7 cellular contexts compared by ENCODE assay signal in genomic region chr16:3189869-3190268, GRCh38. TPM values are rescaled to one million over a fixed set of nuclear protein-coding genes. Genes with fewer than 3 reads are reported as not detected.
DNase-seq lines count a peak whose midpoint lies in the region; ATAC-seq, FAIRE-seq and TF ChIP-seq lines count a peak whose summit lies in the region.

No MANE protein-coding gene starts in this region.

- no TSS peak for BruUV-seq in mammary epithelial cell (replicated peaks; lab: Mats Ljungman, UMichigan)

- H3K36me3 Mint-ChIP-seq in nephron (ENCODE audit: low read depth) = peaks cover 5% of the 10 kb centered on the region

- H3K9ac ChIP-seq in mammary epithelial cell (ENCODE audit: insufficient read depth, low read length) = no peak overlapping the region

- H3K4me1 Mint-ChIP-seq in nephron = peaks cover 16% of the 10 kb centered on the region

- no peaks in the 10 kb centered on the region for H3K36me3 ChIP-seq in GM06990 (ENCODE audit: control insufficient read depth, insufficient read depth, low read length)
- H3K36me3 ChIP-seq in mammary epithelial cell (ENCODE audit: insufficient read depth, low read length) = no peaks in the 10 kb centered on the region
- no peaks in the 10 kb centered on the region for H3K36me3 ChIP-seq in small intestine (ENCODE audit: control insufficient read depth in 2 of 2, insufficient read depth in 2 of 2, low read length in 2 of 2)

- no peaks in the 10 kb centered on the region for H4K20me1 ChIP-seq in mammary epithelial cell (ENCODE audit: insufficient read depth, low read length)

- H3K4me2 ChIP-seq in mammary epithelial cell (ENCODE audit: insufficient read depth, low read depth, low read length) = peak overlapping the region; percentile 35

- H3K79me2 ChIP-seq in mammary epithelial cell (ENCODE audit: insufficient read depth, low read length) = no peaks in the 10 kb centered on the region

- dilution Hi-C loops in mammary epithelial cell (cut with HindIII; ENCODE audit: low sequenced_read_pairs) = no loop called here

- no peaks in the 10 kb centered on the region for H3K9me3 ChIP-seq in mammary epithelial cell (replicated peaks; ENCODE audit: insufficient read depth, low read length)
- no peaks in the 10 kb centered on the region for H3K9me3 ChIP-seq in small intestine (ENCODE audit: control insufficient read depth, low read depth)

- no peak overlapping the region for H3K27ac ChIP-seq in mammary epithelial cell (ENCODE audit: insufficient read depth, low read depth, low read length)
- no peak overlapping the region for H3K27ac ChIP-seq in small intestine (ENCODE audit: low read depth in 1 of 2, low read length in 1 of 2)

- WGBS in mammary epithelial cell (ENCODE audit: low coverage, missing lambda C conversion rate) = 37% methylated on average over 8 of the region's 11 CpGs
- 13 to 23% (median 14%) methylated on average over 11 of the region's 11 CpGs for WGBS in small intestine, 3 donors

- H3K27ac Mint-ChIP-seq in nephron = no peak overlapping the region

- H3K4me1 ChIP-seq in mammary epithelial cell (ENCODE audit: insufficient read depth, low read length) (peaks cover 8% of the 10 kb centered on the region), small intestine (ENCODE audit: control insufficient read depth in 2 of 2, insufficient read depth in 1 of 2, low read depth in 1 of 2, low read length in 1 of 2) (no peaks in the 10 kb centered on the region)

- H3K27me3 Mint-ChIP-seq in nephron (ENCODE audit: low read depth) = peaks cover 96% of the 10 kb centered on the region

- DNase-seq in GM06990 (ENCODE audit: extremely low read depth, insufficient read length) = no peak
- peak; percentile 59 for DNase-seq in NCI-H69 (lab: John Stamatoyannopoulos, UW)
- no peak for DNase-seq in mammary epithelial cell
- no peak for DNase-seq in small intestine
- DNase-seq in NCI-H526 (lab: John Stamatoyannopoulos, UW) = no peak

- no peak for TF ChIP-seq CTCF in GM06990 (IDR thresholded peaks at IDR 0.05; ENCODE audit: insufficient read depth, low read length, poor library complexity, severe bottlenecking)
- no peak for TF ChIP-seq CTCF in mammary epithelial cell (conservative IDR thresholded peaks at IDR 0.05 in 1 of 2, IDR thresholded peaks at IDR 0.05 in 1 of 2; ENCODE audit: extremely low read depth in 1 of 2, insufficient read depth in 1 of 2, low read depth in 1 of 2, low read length in 2 of 2)
- TF ChIP-seq CTCF in nephron (IDR thresholded peaks at IDR 0.05; ENCODE audit: unreplicated experiment in 3 of 3) = no peak

- no peak for ATAC-seq in GM18858 (IDR thresholded peaks at IDR 0.05; ENCODE audit: unreplicated experiment)

- H3K4me3 ChIP-seq in GM06990 (replicated peaks; ENCODE audit: low read depth, low read length) (peak overlapping the region; percentile 37), mammary epithelial cell (replicated peaks in 1 of 3; ENCODE audit: insufficient read depth in 1 of 3, low read depth in 2 of 3, low read length in 3 of 3) (no peak overlapping the region), small intestine (ENCODE audit: low read depth in 1 of 2, low read length in 2 of 2) (no peak overlapping the region)

- CTCF ChIA-PET in mammary epithelial cell (lab: Charles Lee; ENCODE audit: low non-redundant PET) = no interaction called here

- no peak for FAIRE-seq in small intestine (lab: Jason Lieb, UNC)

- no peaks in the 10 kb centered on the region; the same call in 1 of the 2 replicates for H3K27me3 ChIP-seq in GM06990 (replicated peaks; ENCODE audit: control insufficient read depth, insufficient read depth, low read length)
- no peaks in the 10 kb centered on the region for H3K27me3 ChIP-seq in mammary epithelial cell (ENCODE audit: insufficient read depth, low read length)
- H3K27me3 ChIP-seq in small intestine (ENCODE audit: control insufficient read depth in 2 of 2, insufficient read depth in 2 of 2, low read length in 2 of 2) = peaks cover 3 to 67% of the 10 kb centered on the region in 2 donors

- peaks cover 6% of the 10 kb centered on the region for H3K9me3 Mint-ChIP-seq in nephron

- intact Hi-C loops in mammary epithelial cell (cut with micrococcal nuclease) = loop anchor here (1.0 to 2.0 kb wide), 8 partner anchors 32 to 311 kb away; partner anchors contain the start of genes CLUAP1, ZNF174, ZNF200 and ZNF263

- peak overlapping the region; percentile 88 to 89 (median 89) for H3K4me3 Mint-ChIP-seq in nephron

- no peak overlapping the region for H2AFZ ChIP-seq in mammary epithelial cell (ENCODE audit: low read depth, low read length)

- in situ Hi-C loops in mammary epithelial cell (cut with MboI; ENCODE audit: low sequenced_read_pairs in 2 of 2) = no loop called here

RNA-seq across cellular contexts. Expression of gene OR1F1, which starts 1.9 kb away (rescaled TPM):
- total RNA-seq in mammary epithelial cell = not detected
- polyA plus RNA-seq in mammary epithelial cell (0.54 TPM), small intestine (not detected)
- polyA minus RNA-seq in mammary epithelial cell = not detected

RNA-seq across cellular contexts. Expression of gene ZNF200, which starts 45.1 kb away (rescaled TPM):
- total RNA-seq in mammary epithelial cell = 10 to 100 TPM in 1 of 2 donors, 1 to 10 TPM in 1; 10.0 to 10.5 TPM
- polyA plus RNA-seq in mammary epithelial cell = 4.2 TPM
- polyA minus RNA-seq in mammary epithelial cell = 15.2 TPM
- 1 to 10 TPM; 3.8 to 5.4 (median 4.3) TPM for polyA plus RNA-seq in small intestine

RNA-seq across cellular contexts. Expression of gene ZNF213, which starts 55.0 kb away (rescaled TPM):
- 10 to 100 TPM in 1 of 2 donors, 1 to 10 TPM in 1; 7.7 to 10.8 TPM for total RNA-seq in mammary epithelial cell
- polyA plus RNA-seq in mammary epithelial cell = 0.78 TPM
- polyA minus RNA-seq in mammary epithelial cell = 6.5 TPM
- 10 to 100 TPM; 10.8 to 12.3 (median 11.4) TPM for polyA plus RNA-seq in small intestine
